Comparison of ENCODE assay signal across 8 cellular contexts in genomic region chr12:122423258-122424165, GRCh38. TPM values are rescaled to one million over a fixed set of nuclear protein-coding genes. Genes with fewer than 3 reads are reported as not detected.
DNase-seq lines count a peak whose midpoint lies in the region; ATAC-seq and TF ChIP-seq lines count a peak whose summit lies in the region.

No MANE protein-coding gene starts in this region.

- H3K4me1 ChIP-seq in skeletal muscle tissue (ENCODE audit: control insufficient read depth in 3 of 3, insufficient read depth in 3 of 3, low read length in 3 of 3) = peaks cover 22 to 31% (median 23%) of the 10 kb centered on the region in 3 donors

- peak overlapping the region; percentile 82 to 93 (median 90) for H3K9ac ChIP-seq in skeletal muscle tissue (ENCODE audit: low read depth in 1 of 3, low read length in 3 of 3)

- no peak for TF ChIP-seq CTCF in astrocyte of the cerebellum (IDR thresholded peaks at IDR 0.05; ENCODE audit: low read depth, low read length, missing control alignments)

- peak; percentile 62 for DNase-seq in activated CD8-positive, alpha-beta memory T cell treated with anti-CD3 and anti-CD28 coated beads for 24 hours
- no peak for DNase-seq in activated CD8-positive, alpha-beta memory T cell treated with anti-CD3 and anti-CD28 coated beads, Interleukin-2, amount 50 U/mL, for 4 hours
- DNase-seq in NCI-H526 (lab: John Stamatoyannopoulos, UW) (peak; percentile 53 to 68), astrocyte of the cerebellum (ENCODE audit: low read depth) (no peak), iPS-NIHi7 (ENCODE audit: extremely low spot score) (peak; percentile 45)
- DNase-seq in stimulated activated naive CD4-positive, alpha-beta T cell treated with Interleukin-2 at 50 U/mL for 16 hours (lab: John Stamatoyannopoulos, UW) = no peak

- H3K27ac ChIP-seq in skeletal muscle tissue (ENCODE audit: low read depth, low read length) = peak overlapping the region; percentile 92

- no peaks in the 10 kb centered on the region for H3K9me3 ChIP-seq in skeletal muscle tissue (ENCODE audit: control insufficient read depth in 3 of 3, low read length in 3 of 3)

- H3K27me3 ChIP-seq in skeletal muscle tissue (ENCODE audit: control insufficient read depth in 3 of 3, insufficient read depth in 3 of 3, low read length in 3 of 3) = no peaks in the 10 kb centered on the region

- no peak for ATAC-seq in GM21515 (IDR thresholded peaks at IDR 0.05; ENCODE audit: unreplicated experiment)

- in situ Hi-C loops in astrocyte of the cerebellum (cut with HindIII; ENCODE audit: low sequenced_read_pairs) = no loop called here

- H3K4me3 ChIP-seq in astrocyte of the cerebellum (ENCODE audit: low read depth, low read length) (peak overlapping the region; percentile 85), skeletal muscle tissue (ENCODE audit: low read length in 3 of 3) (peak overlapping the region; percentile 82 to 87 (median 86))

- H3K36me3 ChIP-seq in skeletal muscle tissue (ENCODE audit: control insufficient read depth in 3 of 3, insufficient read depth in 3 of 3, low read length in 3 of 3) = no peaks in the 10 kb centered on the region

RNA-seq across cellular contexts. Expression of gene CLIP1, which starts 1.0 kb away (rescaled TPM):
- 21.9 TPM for total RNA-seq in skeletal muscle tissue

Comparison
In these comparisons a context has a peak if more than half of its experiments do, and no peak if none do; other contexts are left out.
1. DNase-seq: peak in activated CD8-positive, alpha-beta memory T cell treated with anti-CD3 and anti-CD28 coated beads for 24 hours (single experiment), NCI-H526 (2 of 2) and iPS-NIHi7 (single experiment); none in activated CD8-positive, alpha-beta memory T cell treated with anti-CD3 and anti-CD28 coated beads, Interleukin-2, amount 50 U/mL, for 4 hours (single experiment), astrocyte of the cerebellum (single experiment) and stimulated activated naive CD4-positive, alpha-beta T cell treated with Interleukin-2 at 50 U/mL for 16 hours (single experiment).